ENCODE assay signal across 1 cellular context in the genomic region with DNA sequence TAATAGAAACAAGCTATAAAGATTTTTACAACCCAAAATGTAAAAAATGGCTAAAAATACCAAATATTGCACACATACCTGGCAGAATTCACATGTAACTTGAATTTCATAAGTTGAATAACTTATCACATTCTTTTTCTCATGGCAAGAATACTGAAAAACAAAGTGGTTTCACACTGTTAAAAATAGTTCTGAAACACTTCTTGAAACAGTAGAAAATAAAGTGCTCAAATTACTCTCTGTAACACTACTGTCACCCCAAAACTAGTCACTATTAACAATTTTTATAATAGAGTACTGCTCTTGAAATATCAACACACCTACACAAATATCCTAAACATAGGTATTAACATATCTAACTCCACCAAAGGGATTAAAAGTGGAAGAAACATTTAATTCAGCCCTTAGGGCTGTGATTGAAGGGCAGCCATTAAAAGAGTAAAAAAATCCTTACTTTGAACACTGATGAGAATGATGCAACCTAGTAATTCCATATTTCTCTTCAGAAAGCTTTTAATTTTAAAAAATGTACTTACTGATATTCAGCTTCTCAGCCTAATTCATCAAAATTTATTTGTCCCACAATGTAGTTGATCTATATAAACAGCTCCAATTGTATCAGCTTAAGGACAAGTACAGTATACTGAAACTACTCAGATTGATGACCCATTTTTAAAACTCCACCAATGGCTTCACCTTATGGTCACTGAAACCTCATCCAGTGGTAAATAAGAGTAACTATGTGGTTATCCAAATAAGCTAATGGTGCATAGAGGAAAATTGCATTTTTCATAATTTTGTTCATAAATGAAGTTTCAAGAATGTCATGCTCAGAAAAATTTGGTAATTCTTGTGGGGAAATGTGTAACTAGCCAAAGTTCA.
TF ChIP-seq lines count a peak whose summit lies in the region.

No MANE protein-coding gene starts in this region.

TF ChIP-seq in GM23338, 12 proteins besides CTCF, POLR2A, EP300 and RAD21:
- TF ChIP-seq, protein P1, sequence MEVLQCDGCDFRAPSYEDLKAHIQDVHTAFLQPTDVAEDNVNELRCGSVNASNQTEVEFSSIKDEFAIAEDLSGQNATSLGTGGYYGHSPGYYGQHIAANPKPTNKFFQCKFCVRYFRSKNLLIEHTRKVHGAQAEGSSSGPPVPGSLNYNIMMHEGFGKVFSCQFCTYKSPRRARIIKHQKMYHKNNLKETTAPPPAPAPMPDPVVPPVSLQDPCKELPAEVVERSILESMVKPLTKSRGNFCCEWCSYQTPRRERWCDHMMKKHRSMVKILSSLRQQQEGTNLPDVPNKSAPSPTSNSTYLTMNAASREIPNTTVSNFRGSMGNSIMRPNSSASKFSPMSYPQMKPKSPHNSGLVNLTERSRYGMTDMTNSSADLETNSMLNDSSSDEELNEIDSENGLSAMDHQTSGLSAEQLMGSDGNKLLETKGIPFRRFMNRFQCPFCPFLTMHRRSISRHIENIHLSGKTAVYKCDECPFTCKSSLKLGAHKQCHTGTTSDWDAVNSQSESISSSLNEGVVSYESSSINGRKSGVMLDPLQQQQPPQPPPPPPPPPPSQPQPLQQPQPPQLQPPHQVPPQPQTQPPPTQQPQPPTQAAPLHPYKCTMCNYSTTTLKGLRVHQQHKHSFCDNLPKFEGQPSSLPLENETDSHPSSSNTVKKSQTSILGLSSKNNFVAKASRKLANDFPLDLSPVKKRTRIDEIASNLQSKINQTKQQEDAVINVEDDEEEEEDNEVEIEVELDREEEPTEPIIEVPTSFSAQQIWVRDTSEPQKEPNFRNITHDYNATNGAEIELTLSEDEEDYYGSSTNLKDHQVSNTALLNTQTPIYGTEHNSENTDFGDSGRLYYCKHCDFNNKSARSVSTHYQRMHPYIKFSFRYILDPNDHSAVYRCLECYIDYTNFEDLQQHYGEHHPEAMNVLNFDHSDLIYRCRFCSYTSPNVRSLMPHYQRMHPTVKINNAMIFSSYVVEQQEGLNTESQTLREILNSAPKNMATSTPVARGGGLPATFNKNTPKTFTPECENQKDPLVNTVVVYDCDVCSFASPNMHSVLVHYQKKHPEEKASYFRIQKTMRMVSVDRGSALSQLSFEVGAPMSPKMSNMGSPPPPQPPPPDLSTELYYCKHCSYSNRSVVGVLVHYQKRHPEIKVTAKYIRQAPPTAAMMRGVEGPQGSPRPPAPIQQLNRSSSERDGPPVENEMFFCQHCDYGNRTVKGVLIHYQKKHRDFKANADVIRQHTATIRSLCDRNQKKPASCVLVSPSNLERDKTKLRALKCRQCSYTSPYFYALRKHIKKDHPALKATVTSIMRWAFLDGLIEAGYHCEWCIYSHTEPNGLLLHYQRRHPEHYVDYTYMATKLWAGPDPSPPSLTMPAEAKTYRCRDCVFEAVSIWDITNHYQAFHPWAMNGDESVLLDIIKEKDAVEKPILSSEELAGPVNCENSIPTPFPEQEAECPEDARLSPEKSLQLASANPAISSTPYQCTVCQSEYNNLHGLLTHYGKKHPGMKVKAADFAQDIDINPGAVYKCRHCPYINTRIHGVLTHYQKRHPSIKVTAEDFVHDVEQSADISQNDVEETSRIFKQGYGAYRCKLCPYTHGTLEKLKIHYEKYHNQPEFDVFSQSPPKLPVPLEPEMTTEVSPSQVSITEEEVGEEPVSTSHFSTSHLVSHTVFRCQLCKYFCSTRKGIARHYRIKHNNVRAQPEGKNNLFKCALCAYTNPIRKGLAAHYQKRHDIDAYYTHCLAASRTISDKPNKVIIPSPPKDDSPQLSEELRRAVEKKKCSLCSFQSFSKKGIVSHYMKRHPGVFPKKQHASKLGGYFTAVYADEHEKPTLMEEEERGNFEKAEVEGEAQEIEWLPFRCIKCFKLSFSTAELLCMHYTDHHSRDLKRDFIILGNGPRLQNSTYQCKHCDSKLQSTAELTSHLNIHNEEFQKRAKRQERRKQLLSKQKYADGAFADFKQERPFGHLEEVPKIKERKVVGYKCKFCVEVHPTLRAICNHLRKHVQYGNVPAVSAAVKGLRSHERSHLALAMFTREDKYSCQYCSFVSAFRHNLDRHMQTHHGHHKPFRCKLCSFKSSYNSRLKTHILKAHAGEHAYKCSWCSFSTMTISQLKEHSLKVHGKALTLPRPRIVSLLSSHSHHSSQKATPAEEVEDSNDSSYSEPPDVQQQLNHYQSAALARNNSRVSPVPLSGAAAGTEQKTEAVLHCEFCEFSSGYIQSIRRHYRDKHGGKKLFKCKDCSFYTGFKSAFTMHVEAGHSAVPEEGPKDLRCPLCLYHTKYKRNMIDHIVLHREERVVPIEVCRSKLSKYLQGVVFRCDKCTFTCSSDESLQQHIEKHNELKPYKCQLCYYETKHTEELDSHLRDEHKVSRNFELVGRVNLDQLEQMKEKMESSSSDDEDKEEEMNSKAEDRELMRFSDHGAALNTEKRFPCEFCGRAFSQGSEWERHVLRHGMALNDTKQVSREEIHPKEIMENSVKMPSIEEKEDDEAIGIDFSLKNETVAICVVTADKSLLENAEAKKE (CRISPR knock-in tag; IDR thresholded peaks at IDR 0.05): no peak
- no peak for TF ChIP-seq POLR2AphosphoS5 (IDR thresholded peaks at IDR 0.05; ENCODE audit: low read depth)
- no peak for TF ChIP-seq EZH2phosphoT487 (IDR thresholded peaks at IDR 0.05; ENCODE audit: unreplicated experiment)
- no peak for TF ChIP-seq CREB1 (CRISPR knock-in tag; IDR thresholded peaks at IDR 0.05; ENCODE audit: low read depth)
- no peak for TF ChIP-seq EZH2 (IDR thresholded peaks at IDR 0.05; ENCODE audit: low read depth, unreplicated experiment)
- no peak for TF ChIP-seq JUNB (IDR thresholded peaks at IDR 0.05; ENCODE audit: unreplicated experiment)
- no peak for TF ChIP-seq ZNF114 (CRISPR knock-in tag; IDR thresholded peaks at IDR 0.05)
- TF ChIP-seq, protein P2, sequence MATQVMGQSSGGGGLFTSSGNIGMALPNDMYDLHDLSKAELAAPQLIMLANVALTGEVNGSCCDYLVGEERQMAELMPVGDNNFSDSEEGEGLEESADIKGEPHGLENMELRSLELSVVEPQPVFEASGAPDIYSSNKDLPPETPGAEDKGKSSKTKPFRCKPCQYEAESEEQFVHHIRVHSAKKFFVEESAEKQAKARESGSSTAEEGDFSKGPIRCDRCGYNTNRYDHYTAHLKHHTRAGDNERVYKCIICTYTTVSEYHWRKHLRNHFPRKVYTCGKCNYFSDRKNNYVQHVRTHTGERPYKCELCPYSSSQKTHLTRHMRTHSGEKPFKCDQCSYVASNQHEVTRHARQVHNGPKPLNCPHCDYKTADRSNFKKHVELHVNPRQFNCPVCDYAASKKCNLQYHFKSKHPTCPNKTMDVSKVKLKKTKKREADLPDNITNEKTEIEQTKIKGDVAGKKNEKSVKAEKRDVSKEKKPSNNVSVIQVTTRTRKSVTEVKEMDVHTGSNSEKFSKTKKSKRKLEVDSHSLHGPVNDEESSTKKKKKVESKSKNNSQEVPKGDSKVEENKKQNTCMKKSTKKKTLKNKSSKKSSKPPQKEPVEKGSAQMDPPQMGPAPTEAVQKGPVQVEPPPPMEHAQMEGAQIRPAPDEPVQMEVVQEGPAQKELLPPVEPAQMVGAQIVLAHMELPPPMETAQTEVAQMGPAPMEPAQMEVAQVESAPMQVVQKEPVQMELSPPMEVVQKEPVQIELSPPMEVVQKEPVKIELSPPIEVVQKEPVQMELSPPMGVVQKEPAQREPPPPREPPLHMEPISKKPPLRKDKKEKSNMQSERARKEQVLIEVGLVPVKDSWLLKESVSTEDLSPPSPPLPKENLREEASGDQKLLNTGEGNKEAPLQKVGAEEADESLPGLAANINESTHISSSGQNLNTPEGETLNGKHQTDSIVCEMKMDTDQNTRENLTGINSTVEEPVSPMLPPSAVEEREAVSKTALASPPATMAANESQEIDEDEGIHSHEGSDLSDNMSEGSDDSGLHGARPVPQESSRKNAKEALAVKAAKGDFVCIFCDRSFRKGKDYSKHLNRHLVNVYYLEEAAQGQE (IDR thresholded peaks at IDR 0.05; ENCODE audit: unreplicated experiment): no peak
- TF ChIP-seq, protein P3, sequence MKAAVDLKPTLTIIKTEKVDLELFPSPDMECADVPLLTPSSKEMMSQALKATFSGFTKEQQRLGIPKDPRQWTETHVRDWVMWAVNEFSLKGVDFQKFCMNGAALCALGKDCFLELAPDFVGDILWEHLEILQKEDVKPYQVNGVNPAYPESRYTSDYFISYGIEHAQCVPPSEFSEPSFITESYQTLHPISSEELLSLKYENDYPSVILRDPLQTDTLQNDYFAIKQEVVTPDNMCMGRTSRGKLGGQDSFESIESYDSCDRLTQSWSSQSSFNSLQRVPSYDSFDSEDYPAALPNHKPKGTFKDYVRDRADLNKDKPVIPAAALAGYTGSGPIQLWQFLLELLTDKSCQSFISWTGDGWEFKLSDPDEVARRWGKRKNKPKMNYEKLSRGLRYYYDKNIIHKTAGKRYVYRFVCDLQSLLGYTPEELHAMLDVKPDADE (IDR thresholded peaks at IDR 0.05): no peak
- no peak for TF ChIP-seq ZNF331 (CRISPR knock-in tag; IDR thresholded peaks at IDR 0.05; ENCODE audit: low read depth)
